Comparison of ENCODE assay signal across 1 cellular context in genomic region chr11:120566176-120566575, GRCh38.
TF ChIP-seq lines count a peak whose summit lies in the region.

No MANE protein-coding gene starts in this region.

TF ChIP-seq in GM23338, 12 proteins besides CTCF, POLR2A, EP300 and RAD21 (continued from another document):
- no peak for TF ChIP-seq ZNF462 (CRISPR knock-in tag; IDR thresholded peaks at IDR 0.05)
TF ChIP-seq in GM23338: peak in this region for 0.
